ENCODE assay signal across 1 cellular context in the genomic region with DNA sequence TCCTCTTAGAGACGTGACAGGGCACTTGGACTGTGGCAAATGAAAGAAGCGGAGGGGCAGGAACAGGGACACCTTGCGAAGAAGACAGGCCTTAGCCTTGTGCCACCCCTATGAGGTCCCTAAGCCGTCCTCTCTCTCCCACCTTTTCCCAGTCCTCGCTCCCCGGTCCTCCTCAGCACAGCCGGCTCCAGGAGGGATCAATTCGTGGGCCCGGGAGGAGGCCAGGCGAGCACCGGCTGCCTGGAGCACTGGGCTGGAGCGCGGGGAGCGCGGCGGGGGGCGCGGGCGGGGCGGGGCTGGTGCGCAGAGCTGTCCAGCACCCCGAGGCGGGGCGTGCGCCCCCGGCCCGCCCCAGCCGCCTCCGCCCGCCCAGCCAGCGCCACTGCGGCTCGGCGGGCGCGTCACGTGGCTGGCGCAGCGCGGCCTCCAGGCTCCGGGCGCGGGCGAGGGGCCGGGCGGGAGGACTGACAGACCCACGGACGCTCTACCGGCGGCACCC.
TF ChIP-seq lines count a peak whose summit lies in the region.

A gene with protein sequence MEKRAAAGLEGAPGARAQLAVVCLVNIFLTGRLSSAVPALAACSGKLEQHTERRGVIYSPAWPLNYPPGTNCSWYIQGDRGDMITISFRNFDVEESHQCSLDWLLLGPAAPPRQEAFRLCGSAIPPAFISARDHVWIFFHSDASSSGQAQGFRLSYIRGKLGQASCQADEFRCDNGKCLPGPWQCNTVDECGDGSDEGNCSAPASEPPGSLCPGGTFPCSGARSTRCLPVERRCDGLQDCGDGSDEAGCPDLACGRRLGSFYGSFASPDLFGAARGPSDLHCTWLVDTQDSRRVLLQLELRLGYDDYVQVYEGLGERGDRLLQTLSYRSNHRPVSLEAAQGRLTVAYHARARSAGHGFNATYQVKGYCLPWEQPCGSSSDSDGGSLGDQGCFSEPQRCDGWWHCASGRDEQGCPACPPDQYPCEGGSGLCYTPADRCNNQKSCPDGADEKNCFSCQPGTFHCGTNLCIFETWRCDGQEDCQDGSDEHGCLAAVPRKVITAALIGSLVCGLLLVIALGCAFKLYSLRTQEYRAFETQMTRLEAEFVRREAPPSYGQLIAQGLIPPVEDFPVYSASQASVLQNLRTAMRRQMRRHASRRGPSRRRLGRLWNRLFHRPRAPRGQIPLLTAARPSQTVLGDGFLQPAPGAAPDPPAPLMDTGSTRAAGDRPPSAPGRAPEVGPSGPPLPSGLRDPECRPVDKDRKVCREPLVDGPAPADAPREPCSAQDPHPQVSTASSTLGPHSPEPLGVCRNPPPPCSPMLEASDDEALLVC (plus strand): TSS at position 467 of the 499 bp plus-strand sequence. CDS start 456 bp downstream, outside the sequence.

TF ChIP-seq in endothelial cell of umbilical vein, 7 proteins besides CTCF, POLR2A, EP300 and RAD21 (continued from another document):
- TF ChIP-seq GATA2 (IDR thresholded peaks at IDR 0.05; ENCODE audit: insufficient read depth, insufficient read length, low read depth, low read length) (no peak), FOS (IDR thresholded peaks at IDR 0.05; ENCODE audit: borderline replicate concordance, insufficient read depth, low read length) (no peak), MYC (IDR thresholded peaks at IDR 0.05; ENCODE audit: low read depth, low read length) (no peak), JUN (IDR thresholded peaks at IDR 0.05; ENCODE audit: borderline replicate concordance, insufficient read depth, insufficient read length, low read depth) (no peak)
